ENCODE assay signal across 28 cellular contexts in the genomic region with DNA sequence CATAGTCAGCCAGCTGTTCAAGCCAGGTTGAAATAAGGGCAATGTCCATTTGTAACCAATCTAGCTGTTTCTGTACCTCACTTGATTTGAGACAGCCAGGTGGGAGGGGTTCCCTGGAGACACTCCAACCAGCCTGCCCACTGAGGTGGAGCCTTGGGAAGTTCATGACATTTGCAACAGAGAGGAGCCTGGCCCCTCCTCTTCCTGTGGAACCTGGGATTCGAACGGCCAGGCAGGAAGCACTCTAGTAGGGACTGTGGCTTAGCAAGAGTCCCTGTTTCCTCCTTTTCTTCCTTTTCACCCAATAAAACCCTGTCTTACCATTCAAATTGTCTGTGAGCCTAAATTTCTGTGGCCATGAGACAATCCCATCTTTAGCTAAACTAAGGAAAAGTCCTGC.
"Had no signal": no experiment of that assay in that cellular context is flagged by ENCODE, and none has a peak within 500 bp of the region (broad histone marks: within the 10 kb centered on the region; RNA-seq: fewer than 3 reads in every experiment).

No MANE protein-coding gene starts in this region.

- H3K36me3 ChIP-seq: gastroesophageal sphincter, heart right ventricle, left ventricle myocardium inferior, lower lobe of right lung, prostate gland, right atrium auricular region, stomach, thyroid gland had no signal

- H3K27me3 ChIP-seq: esophagus muscularis mucosa, foreskin keratinocyte, gastroesophageal sphincter, heart right ventricle, right atrium auricular region, stomach, thyroid gland had no signal

- H3K4me2 ChIP-seq: smooth muscle cell had no signal

- ATAC-seq: foreskin keratinocyte, gastroesophageal sphincter, heart right ventricle, left colon, lower lobe of right lung, natural killer cell, sciatic nerve had no signal

- DNase-seq: dermis blood vessel endothelial cell; effector memory CD4-positive, alpha-beta T cell; foreskin keratinocyte; heart right ventricle; hippocampal formation; immature natural killer cell; islet precursor cell; kidney glomerular epithelial cell; left colon; left ventricle myocardium inferior; lower lobe of right lung; natural killer cell; nucleus accumbens; stimulated activated CD4-positive, alpha-beta T cell treated with anti-CD3 and anti-CD28 coated beads, Interleukin-12 subunit alpha, Interleukin-12 subunit beta, amount 100 ng/mL, for 4 hours; stimulated activated CD4-positive, alpha-beta T cell treated with anti-CD3 and anti-CD28 coated beads, Interleukin-1b, Interleukin-23, amount 100 ng/mL, for 48 hours; stimulated activated CD4-positive, alpha-beta T cell treated with anti-CD3 and anti-CD28 coated beads, Interleukin-4, amount 100 ng/mL, for 1 hour; stimulated activated CD8-positive, alpha-beta memory T cell treated with anti-CD3 and anti-CD28 coated beads, Interleukin-4, amount 100 ng/mL, for 48 hours; stimulated activated naive CD4-positive, alpha-beta T cell; stomach had no signal

- H3K4me1 ChIP-seq: esophagus muscularis mucosa, foreskin keratinocyte, gastroesophageal sphincter, heart right ventricle, left ventricle myocardium inferior, lower lobe of right lung, prostate gland, right atrium auricular region, stomach, thyroid gland had no signal

- H3K27ac ChIP-seq: coronary artery, esophagus muscularis mucosa, foreskin keratinocyte, gastroesophageal sphincter, heart right ventricle, left ventricle myocardium inferior, lower lobe of right lung, prostate gland, right atrium auricular region, stomach, thyroid gland had no signal

- FAIRE-seq: endothelial cell of umbilical vein had no signal

- H3K9me3 ChIP-seq: prostate gland, thyroid gland had no signal

- H3K4me3 ChIP-seq: coronary artery, esophagus muscularis mucosa, gastroesophageal sphincter, heart right ventricle, left ventricle myocardium inferior, lower lobe of right lung, prostate gland, right atrium auricular region, smooth muscle cell, stomach, thyroid gland had no signal
